Comparison of ENCODE assay signal across 12 cellular contexts in genomic region chr18:11994346-11994707, GRCh38. TPM values are rescaled to one million over a fixed set of nuclear protein-coding genes. Genes with fewer than 3 reads are reported as not detected.
DNase-seq lines count a peak whose midpoint lies in the region; ATAC-seq and TF ChIP-seq lines count a peak whose summit lies in the region.
"Had no signal": no experiment of that assay in that cellular context is flagged by ENCODE, and none has a peak within 500 bp of the region (broad histone marks: within the 10 kb centered on the region; RNA-seq: fewer than 3 reads in every experiment).

No MANE protein-coding gene starts in this region.

- 38 to 53% methylated on average over 4 of the region's 4 CpGs for WGBS in lung, 2 donors

- ATAC-seq in lung (ENCODE audit: insufficient read depth, low FRiP score) (no peak), GM21381 (IDR thresholded peaks at IDR 0.05; ENCODE audit: unreplicated experiment) (no peak)
- ATAC-seq in stimulated activated naive CD8-positive, alpha-beta T cell treated with anti-CD3 and anti-CD28 coated beads, Interleukin-15, amount 100 ng/mL, for 72 hours: no peak
- ATAC-seq: naive thymus-derived CD8-positive, alpha-beta T cell had no signal

- H3K27me3 Mint-ChIP-seq in stimulated activated naive CD8-positive, alpha-beta T cell treated with anti-CD3 and anti-CD28 coated beads, Interleukin-15, amount 100 ng/mL, for 72 hours: no peaks in the 10 kb centered on the region
- H3K27me3 Mint-ChIP-seq: naive thymus-derived CD8-positive, alpha-beta T cell had no signal

- peaks cover 0 to 8% of the 10 kb centered on the region in 2 donors for H3K4me1 ChIP-seq in lung (ENCODE audit: control insufficient read depth in 2 of 2, insufficient read depth in 2 of 2, low read length in 2 of 2)
- H3K4me1 ChIP-seq in vagina: peaks cover 59% of the 10 kb centered on the region

- peaks cover 16% of the 10 kb centered on the region for H3K4me1 Mint-ChIP-seq in stimulated activated naive CD8-positive, alpha-beta T cell treated with anti-CD3 and anti-CD28 coated beads, Interleukin-15, amount 100 ng/mL, for 72 hours

- H3K27ac ChIP-seq in lung (ENCODE audit: low read depth in 1 of 2, low read length in 1 of 2) (peak overlapping the region; percentile 2 to 48), vagina (peak overlapping the region; percentile 71)
- H3K27ac ChIP-seq: 22Rv1 had no signal

- no peak for TF ChIP-seq POLR2A in vagina (IDR thresholded peaks at IDR 0.05)

- H3K4me3 Mint-ChIP-seq in stimulated activated naive CD8-positive, alpha-beta T cell treated with anti-CD3 and anti-CD28 coated beads, Interleukin-15, amount 100 ng/mL, for 72 hours: no peak overlapping the region
- H3K4me3 Mint-ChIP-seq: naive thymus-derived CD8-positive, alpha-beta T cell had no signal

- H3K27ac Mint-ChIP-seq in stimulated activated naive CD8-positive, alpha-beta T cell treated with anti-CD3 and anti-CD28 coated beads, Interleukin-15, amount 100 ng/mL, for 72 hours: no peak overlapping the region

- no peaks in the 10 kb centered on the region for H3K27me3 ChIP-seq in lung (ENCODE audit: control insufficient read depth, insufficient read depth)
- H3K27me3 ChIP-seq in vagina: no peaks in the 10 kb centered on the region

- H3K36me3 ChIP-seq in lung (ENCODE audit: control insufficient read depth in 2 of 2, insufficient read depth in 2 of 2, low read length in 2 of 2) (no peaks in the 10 kb centered on the region), vagina (peaks cover 0 to 3% of the 10 kb centered on the region in 2 donors)

- no peaks in the 10 kb centered on the region for H3K9me3 Mint-ChIP-seq in stimulated activated naive CD8-positive, alpha-beta T cell treated with anti-CD3 and anti-CD28 coated beads, Interleukin-15, amount 100 ng/mL, for 72 hours
- H3K9me3 Mint-ChIP-seq: naive thymus-derived CD8-positive, alpha-beta T cell had no signal

- TF ChIP-seq CTCF in lung (IDR thresholded peaks at IDR 0.05; ENCODE audit: control extremely low read depth, extremely low read depth) (no peak), vagina (IDR thresholded peaks at IDR 0.05) (no peak)

- DNase-seq in DMS 273 (lab: John Stamatoyannopoulos, UW; ENCODE audit: unreplicated experiment): peak; percentile 21
- no peak for DNase-seq in DMS 273 treated with DMSO at 0.1 percent for 48 hours (lab: John Stamatoyannopoulos, UW)
- DNase-seq in epidermal melanocyte (ENCODE audit: insufficient read length, low spot score): peak; percentile 61
- DNase-seq in lung (ENCODE audit: low spot score): no peak
- DNase-seq in vagina (ENCODE audit: extremely low spot score in 2 of 2): no peak
- DNase-seq in dermis blood vessel endothelial cell: no peak
- DNase-seq in stimulated activated naive CD8-positive, alpha-beta T cell treated with anti-CD3 and anti-CD28 coated beads, Interleukin-15, amount 100 ng/mL, for 72 hours: no peak
- DNase-seq: effector CD4-positive, alpha-beta T cell; naive thymus-derived CD8-positive, alpha-beta T cell; SIG-M5 had no signal

- H3K4me3 ChIP-seq in lung (no peak overlapping the region), vagina (no peak overlapping the region)

- no peaks in the 10 kb centered on the region for H3K9me3 ChIP-seq in lung (ENCODE audit: control insufficient read depth in 2 of 2, insufficient read depth in 1 of 2, low read length in 1 of 2)
- H3K9me3 ChIP-seq in vagina: no peaks in the 10 kb centered on the region

- intact Hi-C loops in vagina (cut with DNase I): no loop called here

RNA-seq across cellular contexts. Expression of gene IMPA2, which starts 13.0 kb away (rescaled TPM):
- total RNA-seq in lung (10 to 100 TPM; 60.8 to 62.2 TPM), vagina (128 TPM), dermis blood vessel endothelial cell (7.5 and 14.6 TPM in 2 replicates)
- 10 to 100 TPM; 43.4 to 65.4 TPM for polyA plus RNA-seq in lung

Comparison
In these comparisons a context has a peak if more than half of its experiments do, and no peak if none do; other contexts are left out.
1. DNase-seq: peak in DMS 273 (single experiment) and epidermal melanocyte (single experiment); none in DMS 273 treated with DMSO at 0.1 percent for 48 hours (single experiment), lung (single experiment), vagina (0 of 2), dermis blood vessel endothelial cell (single experiment) and stimulated activated naive CD8-positive, alpha-beta T cell treated with anti-CD3 and anti-CD28 coated beads, Interleukin-15, amount 100 ng/mL, for 72 hours (0 of 2).